Comparison of ENCODE assay signal across 8 cellular contexts in genomic region chr19:48963371-48964204, GRCh38. TPM values are rescaled to one million over a fixed set of nuclear protein-coding genes. Genes with fewer than 3 reads are reported as not detected.
DNase-seq lines count a peak whose midpoint lies in the region; ATAC-seq and TF ChIP-seq lines count a peak whose summit lies in the region.

No MANE protein-coding gene starts in this region.

- H3K27ac Mint-ChIP-seq in activated T-helper 2 cell treated with anti-CD3 and anti-CD28 coated beads, Interferon-gamma antibody, Interleukin-2, Interleukin-4, amounts not matched to agents 10 μg/mL and 5 μg/mL and 100 μg/mL, durations not matched to agents 14 hours and 24 hours and 36 hours, result peak overlapping the region; percentile 99
- H3K27ac Mint-ChIP-seq in natural killer cell treated with Interleukin-12 subunit alpha and Interleukin-12 subunit beta and Interleukin-15 and Interleukin-18, amount 100 ng/mL, for 72 hours, result peak overlapping the region; percentile 98 to 99

- peak overlapping the region; percentile 3; the same call in 1 of the 2 replicates for H2AFZ ChIP-seq in PC-3 (ENCODE audit: low read length)

- peaks cover 5% of the 10 kb centered on the region for H3F3A ChIP-seq in PC-3 (ENCODE audit: low read length, unreplicated experiment)

- intact Hi-C loops in PC-3 (cut with micrococcal nuclease), result no loop called here
- intact Hi-C loops in activated T-helper 2 cell treated with anti-CD3 and anti-CD28 coated beads, Interferon-gamma antibody, Interleukin-2, Interleukin-4, amounts not matched to agents 10 μg/mL and 5 μg/mL and 100 μg/mL, durations not matched to agents 14 hours and 24 hours and 36 hours (cut with micrococcal nuclease), result loop anchor here (2.0 kb wide), 2 partner anchors 63 to 169 kb away; partner anchors contain the start of gene NUCB1
- intact Hi-C loops in stomach (cut with DNase I; ENCODE audit: low total_unique reads), result no loop called here

- peaks cover 14% of the 10 kb centered on the region for H3K79me2 ChIP-seq in PC-3 (ENCODE audit: low read length)

- peak overlapping the region; percentile 96 for H3K4me3 Mint-ChIP-seq in activated T-helper 2 cell treated with anti-CD3 and anti-CD28 coated beads, Interferon-gamma antibody, Interleukin-2, Interleukin-4, amounts not matched to agents 10 μg/mL and 5 μg/mL and 100 μg/mL, durations not matched to agents 14 hours and 24 hours and 36 hours (ENCODE audit: low read depth)
- peak overlapping the region; percentile 100 for H3K4me3 Mint-ChIP-seq in natural killer cell treated with Interleukin-12 subunit alpha and Interleukin-12 subunit beta and Interleukin-15 and Interleukin-18, amount 100 ng/mL, for 72 hours

- no TSS peak for BruUV-seq in PC-3 (replicated peaks; lab: Mats Ljungman, UMichigan)

- TF ChIP-seq POLR2A in stomach (IDR thresholded peaks at IDR 0.05), result no peak

- WGBS in stomach, 5 donors, result 3 to 9% (median 7%) methylated on average over 23 to 28 of the region's 28 CpGs

- H3K36me3 ChIP-seq in PC-3 (ENCODE audit: low read depth, low read length) (peaks cover 7% of the 10 kb centered on the region; the same call in 1 of the 2 replicates), stomach (peaks cover 12 to 29% (median 24%) of the 10 kb centered on the region in 4 donors)

- DNase-seq in AG04449 (ENCODE audit: low read depth, low spot score), result no peak
- peak; percentile 43 for DNase-seq in PC-3
- peak; percentile 55 for DNase-seq in activated T-helper 2 cell treated with anti-CD3 and anti-CD28 coated beads, Interferon-gamma antibody, Interleukin-2, Interleukin-4, amounts not matched to agents 10 μg/mL and 5 μg/mL and 100 μg/mL, durations not matched to agents 14 hours and 24 hours and 36 hours (ENCODE audit: low spot score)
- DNase-seq in fibroblast of the aortic adventitia (ENCODE audit: low read depth), result peak; percentile 73
- peak; percentile 88 for DNase-seq in natural killer cell treated with Interleukin-12 subunit alpha and Interleukin-12 subunit beta and Interleukin-15 and Interleukin-18, amount 100 ng/mL, for 72 hours (ENCODE audit: low spot score)
- peak; percentile 77 for DNase-seq in stomach

- H3K27me3 Mint-ChIP-seq in activated T-helper 2 cell treated with anti-CD3 and anti-CD28 coated beads, Interferon-gamma antibody, Interleukin-2, Interleukin-4, amounts not matched to agents 10 μg/mL and 5 μg/mL and 100 μg/mL, durations not matched to agents 14 hours and 24 hours and 36 hours (ENCODE audit: low read depth), result no peaks in the 10 kb centered on the region
- H3K27me3 Mint-ChIP-seq in natural killer cell treated with Interleukin-12 subunit alpha and Interleukin-12 subunit beta and Interleukin-15 and Interleukin-18, amount 100 ng/mL, for 72 hours, result no peaks in the 10 kb centered on the region

- peak overlapping the region; percentile 32 for H3K9ac ChIP-seq in PC-3 (ENCODE audit: low read length)

- H3K4me2 ChIP-seq in PC-3 (ENCODE audit: low read length), result peak overlapping the region; percentile 40

- peak; percentile 75 for TF ChIP-seq EP300 in stomach (IDR thresholded peaks at IDR 0.05)

- TF ChIP-seq CTCF in AG04449 (IDR thresholded peaks at IDR 0.05; ENCODE audit: insufficient read depth, low read length, missing control alignments) (no peak), PC-3 (conservative IDR thresholded peaks at IDR 0.05; ENCODE audit: low read depth, low read length) (no peak), fibroblast of the aortic adventitia (IDR thresholded peaks at IDR 0.05; ENCODE audit: insufficient read depth, low read length) (no peak), stomach (IDR thresholded peaks at IDR 0.05) (no peak)

- no peaks in the 10 kb centered on the region for H3K9me3 Mint-ChIP-seq in activated T-helper 2 cell treated with anti-CD3 and anti-CD28 coated beads, Interferon-gamma antibody, Interleukin-2, Interleukin-4, amounts not matched to agents 10 μg/mL and 5 μg/mL and 100 μg/mL, durations not matched to agents 14 hours and 24 hours and 36 hours
- H3K9me3 Mint-ChIP-seq in natural killer cell treated with Interleukin-12 subunit alpha and Interleukin-12 subunit beta and Interleukin-15 and Interleukin-18, amount 100 ng/mL, for 72 hours, result no peaks in the 10 kb centered on the region

- H3K9me2 ChIP-seq in PC-3 (replicated peaks; ENCODE audit: low read length), result no peaks in the 10 kb centered on the region

- H4K20me1 ChIP-seq in PC-3 (ENCODE audit: low read length), result 0 out of 2 replicates have a peak, but pooled peaks cover 5% of the 10 kb centered on the region

- peaks cover 45% of the 10 kb centered on the region for H3K4me1 Mint-ChIP-seq in activated T-helper 2 cell treated with anti-CD3 and anti-CD28 coated beads, Interferon-gamma antibody, Interleukin-2, Interleukin-4, amounts not matched to agents 10 μg/mL and 5 μg/mL and 100 μg/mL, durations not matched to agents 14 hours and 24 hours and 36 hours (ENCODE audit: low read depth)
- H3K4me1 Mint-ChIP-seq in natural killer cell treated with Interleukin-12 subunit alpha and Interleukin-12 subunit beta and Interleukin-15 and Interleukin-18, amount 100 ng/mL, for 72 hours (ENCODE audit: low read depth in 2 of 2), result peaks cover 55 to 63% of the 10 kb centered on the region in 2 donors

- peaks cover 56% of the 10 kb centered on the region for H3K36me3 Mint-ChIP-seq in activated T-helper 2 cell treated with anti-CD3 and anti-CD28 coated beads, Interferon-gamma antibody, Interleukin-2, Interleukin-4, amounts not matched to agents 10 μg/mL and 5 μg/mL and 100 μg/mL, durations not matched to agents 14 hours and 24 hours and 36 hours (ENCODE audit: low read depth)
- H3K36me3 Mint-ChIP-seq in natural killer cell treated with Interleukin-12 subunit alpha and Interleukin-12 subunit beta and Interleukin-15 and Interleukin-18, amount 100 ng/mL, for 72 hours, result peaks cover 7% of the 10 kb centered on the region

- H3K27me3 ChIP-seq in PC-3 (ENCODE audit: low read length) (no peaks in the 10 kb centered on the region), stomach (no peaks in the 10 kb centered on the region)

- CTCF ChIA-PET in AG04449 (lab: Yijun Ruan, JAX) (interaction anchor here (0.7 to 1.5 kb wide), 5 partner anchors 10 to 186 kb away, joined by 3 to 6 read pairs (median 4); partner anchors contain the start of genes GYS1 and RUVBL2), PC-3 (lab: Charles Lee) (no interaction called here)

- H3K4me3 ChIP-seq in AG04449 (ENCODE audit: low read depth, low read length) (peak overlapping the region; percentile 23), PC-3 (ENCODE audit: low read length) (no peak overlapping the region; the same call in 1 of the 2 replicates), fibroblast of the aortic adventitia (ENCODE audit: low read depth, low read length) (peak overlapping the region; percentile 64), stomach (peak overlapping the region; percentile 77 to 98 (median 90))

- peak; percentile 14 for ATAC-seq in GM19468 (IDR thresholded peaks at IDR 0.05; ENCODE audit: extremely low read depth, unreplicated experiment)
- no peak for ATAC-seq in PC-3
- ATAC-seq in natural killer cell treated with Interleukin-12 subunit alpha and Interleukin-12 subunit beta and Interleukin-15 and Interleukin-18, amount 100 ng/mL, for 72 hours, result peak; percentile 7 to 52
- no peak for ATAC-seq in GM21390 (IDR thresholded peaks at IDR 0.05; ENCODE audit: unreplicated experiment)

- H3K27ac ChIP-seq in PC-3 (ENCODE audit: low read length) (peak overlapping the region; percentile 80), stomach (peak overlapping the region; percentile 93 to 97 (median 96))

- POLR2A ChIA-PET in AG04449 (lab: Yijun Ruan, JAX) (interaction anchor here (0.6 to 1.6 kb wide), 14 partner anchors 9 to 180 kb away, joined by 3 to 16 read pairs (median 4); partner anchors contain the start of genes BAX, GYS1, NUCB1 and RUVBL2), PC-3 (lab: Charles Lee; ENCODE audit: unreplicated experiment) (interaction anchor here (0.7 kb wide), 1 partner anchor 90 kb away, joined by 3 read pairs; no protein-coding TSS in a partner anchor)

- H3K4me1 ChIP-seq in PC-3 (ENCODE audit: insufficient read depth, low read length) (peaks cover 31% of the 10 kb centered on the region), stomach (peaks cover 42 to 84% (median 63%) of the 10 kb centered on the region in 4 donors)

- H3K9me3 ChIP-seq in PC-3 (ENCODE audit: low read length) (no peaks in the 10 kb centered on the region), stomach (no peaks in the 10 kb centered on the region)

RNA-seq across cellular contexts. Expression of gene FTL, which starts 1.5 kb away (rescaled TPM):
- total RNA-seq in PC-3 (2014; rRNA removed) (1,109 and 1,250 TPM in 2 replicates), fibroblast of the aortic adventitia (ENCODE audit: low replicate concordance) (5,494 and 8,302 TPM in 2 replicates), stomach (1,000 to 10,000 TPM; 1,292 to 4,272 (median 3,457) TPM)
- total RNA-seq in activated T-helper 2 cell treated with anti-CD3 and anti-CD28 coated beads, Interferon-gamma antibody, Interleukin-2, Interleukin-4, amounts not matched to agents 10 μg/mL and 5 μg/mL and 100 μg/mL, durations not matched to agents 14 hours and 24 hours and 36 hours, result 646 and 658 TPM in 2 replicates
- 1,000 to 10,000 TPM; 1,643 to 2,467 TPM for total RNA-seq in natural killer cell treated with Interleukin-12 subunit alpha and Interleukin-12 subunit beta and Interleukin-15 and Interleukin-18, amount 100 ng/mL, for 72 hours
- 1,000 to 10,000 TPM; 3,915 to 8,824 (median 7,571) TPM for polyA plus RNA-seq in stomach

RNA-seq across cellular contexts. Expression of gene BAX, which starts 8.9 kb away (rescaled TPM):
- total RNA-seq in PC-3 (2014; rRNA removed) (43.0 and 44.8 TPM in 2 replicates), fibroblast of the aortic adventitia (ENCODE audit: low replicate concordance) (15.5 and 45.8 TPM in 2 replicates), stomach (100 to 1,000 TPM in 1 of 5 donors, 10 to 100 TPM in 4; 12.1 to 121 (median 20.2) TPM)
- total RNA-seq in activated T-helper 2 cell treated with anti-CD3 and anti-CD28 coated beads, Interferon-gamma antibody, Interleukin-2, Interleukin-4, amounts not matched to agents 10 μg/mL and 5 μg/mL and 100 μg/mL, durations not matched to agents 14 hours and 24 hours and 36 hours, result 232 and 242 TPM in 2 replicates
- total RNA-seq in natural killer cell treated with Interleukin-12 subunit alpha and Interleukin-12 subunit beta and Interleukin-15 and Interleukin-18, amount 100 ng/mL, for 72 hours, result 100 to 1,000 TPM; 203 to 305 TPM
- 10 to 100 TPM; 61.6 to 85.3 (median 77.6) TPM for polyA plus RNA-seq in stomach

RNA-seq across cellular contexts. Expression of gene GYS1, which starts 29.5 kb away (rescaled TPM):
- total RNA-seq in PC-3 (2014; rRNA removed) (38.6 and 54.0 TPM in 2 replicates), fibroblast of the aortic adventitia (ENCODE audit: low replicate concordance) (5.5 and 38.6 TPM in 2 replicates), stomach (10 to 100 TPM; 13.0 to 63.6 (median 46.4) TPM)
- 68.5 and 70.3 TPM in 2 replicates for total RNA-seq in activated T-helper 2 cell treated with anti-CD3 and anti-CD28 coated beads, Interferon-gamma antibody, Interleukin-2, Interleukin-4, amounts not matched to agents 10 μg/mL and 5 μg/mL and 100 μg/mL, durations not matched to agents 14 hours and 24 hours and 36 hours
- 100 to 1,000 TPM in 1 of 2 donors, 10 to 100 TPM in 1; 85.7 to 119 TPM for total RNA-seq in natural killer cell treated with Interleukin-12 subunit alpha and Interleukin-12 subunit beta and Interleukin-15 and Interleukin-18, amount 100 ng/mL, for 72 hours
- polyA plus RNA-seq in stomach, result 10 to 100 TPM; 13.0 to 25.5 (median 15.5) TPM

RNA-seq across cellular contexts. Expression of gene DHDH, which starts 30.1 kb away (rescaled TPM):
- total RNA-seq in PC-3 (2014; rRNA removed), result 1.6 and 1.8 TPM in 2 replicates
- total RNA-seq in activated T-helper 2 cell treated with anti-CD3 and anti-CD28 coated beads, Interferon-gamma antibody, Interleukin-2, Interleukin-4, amounts not matched to agents 10 μg/mL and 5 μg/mL and 100 μg/mL, durations not matched to agents 14 hours and 24 hours and 36 hours, result 0.67 TPM in 1 of 2 replicates, not detected in the other
- total RNA-seq in fibroblast of the aortic adventitia (ENCODE audit: low replicate concordance), result not detected in 2 replicates
- total RNA-seq in natural killer cell treated with Interleukin-12 subunit alpha and Interleukin-12 subunit beta and Interleukin-15 and Interleukin-18, amount 100 ng/mL, for 72 hours, result under 1 TPM in 1 of 2 donors, not detected in 1; 0.43 TPM
- total RNA-seq in stomach, result under 1 TPM in 1 of 5 donors, not detected in 4; 0.89 TPM
- polyA plus RNA-seq in stomach, result 1 to 10 TPM in 1 of 3 donors, under 1 TPM in 1, not detected in 1; 0.93 to 1.2 TPM

RNA-seq across cellular contexts. Expression of gene RUVBL2, which starts 30.1 kb away (rescaled TPM):
- total RNA-seq in PC-3 (2014; rRNA removed) (291 and 421 TPM in 2 replicates), fibroblast of the aortic adventitia (ENCODE audit: low replicate concordance) (16.3 and 119 TPM in 2 replicates), stomach (10 to 100 TPM in 4 of 5 donors, under 1 TPM in 1; 0.58 to 96.0 (median 59.1) TPM)
- 160 and 170 TPM in 2 replicates for total RNA-seq in activated T-helper 2 cell treated with anti-CD3 and anti-CD28 coated beads, Interferon-gamma antibody, Interleukin-2, Interleukin-4, amounts not matched to agents 10 μg/mL and 5 μg/mL and 100 μg/mL, durations not matched to agents 14 hours and 24 hours and 36 hours
- total RNA-seq in natural killer cell treated with Interleukin-12 subunit alpha and Interleukin-12 subunit beta and Interleukin-15 and Interleukin-18, amount 100 ng/mL, for 72 hours, result 100 to 1,000 TPM; 101 to 173 TPM
- 10 to 100 TPM; 55.3 to 69.2 (median 63.3) TPM for polyA plus RNA-seq in stomach

Comparison
In these comparisons a context has a peak if more than half of its experiments do, and no peak if none do; other contexts are left out.
1. ATAC-seq: peak in GM19468 (single experiment) and natural killer cell treated with Interleukin-12 subunit alpha and Interleukin-12 subunit beta and Interleukin-15 and Interleukin-18, amount 100 ng/mL, for 72 hours (2 of 2); none in PC-3 (single experiment) and GM21390 (single experiment).